Comparison of ENCODE assay signal across 25 cellular contexts in the genomic region with DNA sequence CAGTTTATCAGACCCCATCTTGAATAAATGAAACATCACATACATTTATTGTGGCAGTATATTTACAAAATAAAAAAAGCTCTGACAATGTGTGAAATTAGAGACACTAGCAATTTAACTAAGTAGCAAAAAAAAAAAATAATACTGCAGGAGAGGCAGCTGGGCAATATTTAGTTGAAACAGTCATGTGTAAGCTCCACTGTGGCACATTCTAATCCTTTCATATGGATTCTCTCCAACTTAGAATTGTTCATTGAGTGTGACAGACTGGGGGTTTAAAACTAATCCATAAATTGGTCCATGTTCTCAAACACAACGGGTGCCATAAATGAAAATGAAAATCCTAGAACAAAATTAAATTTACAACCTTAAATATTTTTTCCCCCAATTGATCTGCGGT.
A peak's percentile ranks its signal among the peaks of the same experiment; 100 is the strongest.
DNase-seq lines count a peak whose midpoint lies in the region; FAIRE-seq and TF ChIP-seq lines count a peak whose summit lies in the region.
"Had no signal": no experiment of that assay in that cellular context is flagged by ENCODE, and none has a peak within 500 bp of the region (broad histone marks: within the 10 kb centered on the region; RNA-seq: fewer than 3 reads in every experiment).

No MANE protein-coding gene starts in this region.

- peaks cover 62% of the 10 kb centered on the region for H3K4me1 Mint-ChIP-seq in nephron
- H3K4me1 Mint-ChIP-seq: CD4-positive, CD25-positive, alpha-beta regulatory T cell had no signal

- H3K9me3 Mint-ChIP-seq in nephron, result no peaks in the 10 kb centered on the region

- intact Hi-C loops in posterior vena cava (cut with DNase I), result no loop called here

- H3K36me3 Mint-ChIP-seq in nephron (ENCODE audit: low read depth), result peaks cover 8% of the 10 kb centered on the region
- H3K36me3 Mint-ChIP-seq: CD4-positive, CD25-positive, alpha-beta regulatory T cell had no signal

- H3K27me3 Mint-ChIP-seq in nephron (ENCODE audit: low read depth), result no peaks in the 10 kb centered on the region

- peak overlapping the region; percentile 32 to 88 (median 63) for H3K27ac Mint-ChIP-seq in nephron
- H3K27ac Mint-ChIP-seq: CD4-positive, CD25-positive, alpha-beta regulatory T cell had no signal

- DNase-seq in D721Med (ENCODE audit: insufficient read length, low spot score) (no peak), NCI-H524 (lab: John Stamatoyannopoulos, UW) (peak; percentile 27 to 66), WERI-Rb-1 (no peak), ecto neural progenitor cell (ENCODE audit: low spot score) (no peak), SW 1271 (lab: John Stamatoyannopoulos, UW) (no peak), posterior vena cava (ENCODE audit: low spot score) (no peak)
- no peak for DNase-seq in effector memory CD4-positive, alpha-beta T cell
- DNase-seq: CD4-positive, CD25-positive, alpha-beta regulatory T cell; HCEC 1CT; Karpas-422; NCI-H1092 treated with DMSO at 0.1 percent for 48 hours; NCI-H1436 treated with DMSO at 0.1 percent for 48 hours; NCI-H2029; NCI-H2227 treated with DMSO at 0.1 percent for 48 hours; Right ventricle myocardium superior; RPMI8226; T-helper 1 cell had no signal

- no peak for TF ChIP-seq CTCF in D721Med (IDR thresholded peaks at IDR 0.05; ENCODE audit: insufficient read depth, missing control alignments)
- no peak for TF ChIP-seq CTCF in WERI-Rb-1 (IDR thresholded peaks at IDR 0.05; ENCODE audit: low read depth, low read length)
- TF ChIP-seq CTCF in nephron (IDR thresholded peaks at IDR 0.05; ENCODE audit: unreplicated experiment in 3 of 3), result no peak

- peak; percentile 77 for FAIRE-seq in D721Med (lab: Jason Lieb, UNC)
- FAIRE-seq: A204.1, G401.6, GM12878, H1, HepG2 had no signal

- peak overlapping the region; percentile 77 for H3K27ac ChIP-seq in WERI-Rb-1
- H3K27ac ChIP-seq in effector memory CD4-positive, alpha-beta T cell (ENCODE audit: insufficient read depth, low read length, poor library complexity, severe bottlenecking), result no peak overlapping the region
- H3K27ac ChIP-seq: BLaER1, SJSA1 had no signal

- H3K9me3 ChIP-seq in WERI-Rb-1 (ENCODE audit: severe bottlenecking), result no peaks in the 10 kb centered on the region
- H3K9me3 ChIP-seq in effector memory CD4-positive, alpha-beta T cell (ENCODE audit: control insufficient read depth, low read length), result no peaks in the 10 kb centered on the region
- H3K9me3 ChIP-seq: BLaER1, SJSA1 had no signal

- no peak overlapping the region for H3K4me3 ChIP-seq in WERI-Rb-1 (ENCODE audit: low read depth, low read length)
- no peak overlapping the region for H3K4me3 ChIP-seq in effector memory CD4-positive, alpha-beta T cell (ENCODE audit: insufficient read depth, low read depth, low read length, poor library complexity, severe bottlenecking)
- H3K4me3 ChIP-seq: BLaER1, GM12878, SJSA1 had no signal

- H3K4me3 Mint-ChIP-seq in nephron, result no peak overlapping the region
- H3K4me3 Mint-ChIP-seq: CD4-positive, CD25-positive, alpha-beta regulatory T cell had no signal

- H3K36me3 ChIP-seq in WERI-Rb-1, result no peaks in the 10 kb centered on the region
- H3K36me3 ChIP-seq in effector memory CD4-positive, alpha-beta T cell (ENCODE audit: control insufficient read depth, insufficient read depth, low read length), result no peaks in the 10 kb centered on the region
- H3K36me3 ChIP-seq: BLaER1, SJSA1 had no signal

- H3K27me3 ChIP-seq in WERI-Rb-1 (ENCODE audit: insufficient read depth, low read depth, severe bottlenecking), result no peaks in the 10 kb centered on the region
- no peaks in the 10 kb centered on the region for H3K27me3 ChIP-seq in effector memory CD4-positive, alpha-beta T cell (replicated peaks; ENCODE audit: control insufficient read depth, insufficient read depth, low read length, poor library complexity, severe bottlenecking)
- H3K27me3 ChIP-seq: BLaER1, SJSA1 had no signal

- H3K4me1 ChIP-seq in effector memory CD4-positive, alpha-beta T cell (ENCODE audit: control insufficient read depth, insufficient read depth, low read length, poor library complexity, severe bottlenecking), result no peaks in the 10 kb centered on the region
- H3K4me1 ChIP-seq: BLaER1 had no signal

Comparison
In these comparisons a context has a peak if more than half of its experiments do, and no peak if none do; other contexts are left out.
1. DNase-seq: peak in NCI-H524 (2 of 2); none in D721Med (single experiment), WERI-Rb-1 (single experiment), ecto neural progenitor cell (single experiment), SW 1271 (0 of 2), effector memory CD4-positive, alpha-beta T cell (0 of 3) and posterior vena cava (single experiment).